In the genomic region with DNA sequence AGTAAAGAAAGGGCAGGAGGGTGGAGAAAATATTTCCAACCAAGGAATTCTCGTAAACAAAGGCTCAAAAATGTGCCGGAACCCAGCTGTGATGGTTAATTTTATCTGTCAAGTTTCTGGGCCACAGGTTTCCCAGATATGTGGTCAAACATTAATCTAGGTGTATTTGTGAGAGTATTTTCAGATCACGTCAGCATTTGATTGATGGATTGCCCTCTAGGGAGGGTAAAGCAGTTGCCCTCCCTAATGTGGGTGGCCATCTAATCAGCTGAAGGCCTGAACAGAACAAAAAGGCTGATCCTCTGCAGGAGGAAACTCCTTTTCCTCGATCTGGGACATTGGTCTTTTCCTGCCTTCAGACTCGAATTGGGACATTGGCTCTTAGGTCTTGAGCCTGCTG, we compare ENCODE assay signal across 17 cellular contexts.
"Had no signal": no experiment of that assay in that cellular context is flagged by ENCODE, and none has a peak within 500 bp of the region (broad histone marks: within the 10 kb centered on the region; RNA-seq: fewer than 3 reads in every experiment).

No MANE protein-coding gene starts in this region.

- H3K9me3 ChIP-seq: lower lobe of right lung, neutrophil, spleen had no signal

- H3K27ac ChIP-seq: coronary artery, lower lobe of right lung, neutrophil, spleen, WERI-Rb-1 had no signal

- H3K27me3 ChIP-seq: neutrophil, spleen had no signal

- H3K4me1 ChIP-seq: lower lobe of right lung, spleen had no signal

- H3K36me3 ChIP-seq: lower lobe of right lung, neutrophil, spleen, WERI-Rb-1 had no signal

- H3K4me3 ChIP-seq: coronary artery, lower lobe of right lung, spleen had no signal

- ATAC-seq: activated CD8-positive, alpha-beta T cell treated with anti-CD3 and anti-CD28 coated beads, Interleukin-2, amount 10 ng/mL, durations not matched to agents 7 days and 5 days; activated naive CD8-positive, alpha-beta T cell treated with anti-CD3 and anti-CD28 coated beads, Interleukin-2, amount 50 U/mL, for 24 hours; lower lobe of right lung; right cardiac atrium; T-cell had no signal

- DNase-seq: activated CD4-positive, alpha-beta T cell treated with anti-CD3 and anti-CD28 coated beads for 4 hours; activated CD8-positive, alpha-beta memory T cell treated with anti-CD3 and anti-CD28 coated beads, Interleukin-2, amount 50 U/mL, for 48 hours; activated CD8-positive, alpha-beta T cell treated with anti-CD3 and anti-CD28 coated beads, Interleukin-2, amount 10 ng/mL, durations not matched to agents 7 days and 5 days; activated naive CD4-positive, alpha-beta T cell treated with Interleukin-2 at 50 U/mL for 16 hours; activated naive CD8-positive, alpha-beta T cell treated with anti-CD3 and anti-CD28 coated beads, Interleukin-2, amount 50 U/mL, for 24 hours; central memory CD4-positive, alpha-beta T cell; effector CD4-positive, alpha-beta T cell; lower lobe of right lung; midbrain; right cardiac atrium; spleen; stimulated activated CD4-positive, alpha-beta T cell treated with anti-CD3 and anti-CD28 coated beads, Interleukin-2, amount 100 ng/mL, for 24 hours; stimulated activated naive CD4-positive, alpha-beta T cell; T-cell; WERI-Rb-1 had no signal
